8 cellular contexts compared by ENCODE assay signal in genomic region chr16:2150418-2151187, GRCh38. TPM values are rescaled to one million over a fixed set of nuclear protein-coding genes. Genes with fewer than 3 reads are reported as not detected.
DNase-seq lines count a peak whose midpoint lies in the region; ATAC-seq and TF ChIP-seq lines count a peak whose summit lies in the region.

No MANE protein-coding gene starts in this region.

- peaks cover 0 to 8% (median 2%) of the 10 kb centered on the region in 4 donors for H3K36me3 ChIP-seq in sigmoid colon

- no peak for TF ChIP-seq CTCF in sigmoid colon (IDR thresholded peaks at IDR 0.05)

- peaks cover 5% of the 10 kb centered on the region for H3K27me3 Mint-ChIP-seq in activated T-helper 1 cell treated with anti-CD3 and anti-CD28 coated beads, Interleukin-12 subunit alpha, Interleukin-12 subunit beta, Interleukin-2, Interleukin-4 antibody, amounts not matched to agents 30 ng/mL and 10 ng/mL and 1 ng/mL, durations not matched to agents 14 hours and 24 hours and 36 hours (ENCODE audit: insufficient read depth)
- no peaks in the 10 kb centered on the region for H3K27me3 Mint-ChIP-seq in naive thymus-derived CD8-positive, alpha-beta T cell

- H3K27ac ChIP-seq in sigmoid colon, result no peak overlapping the region

- H3K9me3 ChIP-seq in sigmoid colon, result no peaks in the 10 kb centered on the region

- TF ChIP-seq EP300 in sigmoid colon (IDR thresholded peaks at IDR 0.05), result no peak

- POLR2A ChIA-PET in naive thymus-derived CD8-positive, alpha-beta T cell (lab: Charles Lee), result interaction anchor here (0.5 to 6.0 kb wide), 7 partner anchors 11 to 263 kb away, joined by 3 to 44 read pairs (median 4); partner anchors contain the start of genes RPS2, TBL3 and ZNF598

- ATAC-seq in naive thymus-derived CD8-positive, alpha-beta T cell, result no peak
- no peak for ATAC-seq in GM19397 (IDR thresholded peaks at IDR 0.05; ENCODE audit: unreplicated experiment)
- no peak for ATAC-seq in HG03460 (IDR thresholded peaks at IDR 0.05; ENCODE audit: unreplicated experiment)

- H3K36me3 Mint-ChIP-seq in activated T-helper 1 cell treated with anti-CD3 and anti-CD28 coated beads, Interleukin-12 subunit alpha, Interleukin-12 subunit beta, Interleukin-2, Interleukin-4 antibody, amounts not matched to agents 30 ng/mL and 10 ng/mL and 1 ng/mL, durations not matched to agents 14 hours and 24 hours and 36 hours (ENCODE audit: low read depth), result peaks cover 24% of the 10 kb centered on the region
- H3K36me3 Mint-ChIP-seq in naive thymus-derived CD8-positive, alpha-beta T cell, result peaks cover 0 to 15% (median 4%) of the 10 kb centered on the region in 3 donors

- WGBS in sigmoid colon, 2 donors, result 23 to 59% methylated on average over 18 of the region's 18 CpGs

- DNase-seq in ELR (ENCODE audit: low read depth) (peak; percentile 72), M059J (ENCODE audit: low read depth) (peak; percentile 42), sigmoid colon (no peak)
- no peak for DNase-seq in activated T-helper 1 cell treated with anti-CD3 and anti-CD28 coated beads, Interleukin-12 subunit alpha, Interleukin-12 subunit beta, Interleukin-2, Interleukin-4 antibody, amounts not matched to agents 30 ng/mL and 10 ng/mL and 1 ng/mL, durations not matched to agents 14 hours and 24 hours and 36 hours (ENCODE audit: low spot score)
- no peak for DNase-seq in naive thymus-derived CD8-positive, alpha-beta T cell
- DNase-seq in activated CD8-positive, alpha-beta memory T cell treated with anti-CD3 and anti-CD28 coated beads, Interleukin-2, amount 50 U/mL, for 48 hours, result no peak

- no peak overlapping the region for H3K27ac Mint-ChIP-seq in activated T-helper 1 cell treated with anti-CD3 and anti-CD28 coated beads, Interleukin-12 subunit alpha, Interleukin-12 subunit beta, Interleukin-2, Interleukin-4 antibody, amounts not matched to agents 30 ng/mL and 10 ng/mL and 1 ng/mL, durations not matched to agents 14 hours and 24 hours and 36 hours
- H3K27ac Mint-ChIP-seq in naive thymus-derived CD8-positive, alpha-beta T cell, result no peak overlapping the region

- H3K4me1 ChIP-seq in sigmoid colon, result peaks cover 0 to 72% (median 66%) of the 10 kb centered on the region in 4 donors

- intact Hi-C loops in activated T-helper 1 cell treated with anti-CD3 and anti-CD28 coated beads, Interleukin-12 subunit alpha, Interleukin-12 subunit beta, Interleukin-2, Interleukin-4 antibody, amounts not matched to agents 30 ng/mL and 10 ng/mL and 1 ng/mL, durations not matched to agents 14 hours and 24 hours and 36 hours (cut with micrococcal nuclease), result no loop called here
- intact Hi-C loops in sigmoid colon (cut with DNase I), result no loop called here

- H3K4me1 Mint-ChIP-seq in activated T-helper 1 cell treated with anti-CD3 and anti-CD28 coated beads, Interleukin-12 subunit alpha, Interleukin-12 subunit beta, Interleukin-2, Interleukin-4 antibody, amounts not matched to agents 30 ng/mL and 10 ng/mL and 1 ng/mL, durations not matched to agents 14 hours and 24 hours and 36 hours (ENCODE audit: low read depth), result peaks cover 10% of the 10 kb centered on the region
- H3K4me1 Mint-ChIP-seq in naive thymus-derived CD8-positive, alpha-beta T cell, result peaks cover 5 to 52% (median 45%) of the 10 kb centered on the region in 4 donors

- TF ChIP-seq POLR2A in sigmoid colon (IDR thresholded peaks at IDR 0.05), result no peak

- no peaks in the 10 kb centered on the region for H3K9me3 Mint-ChIP-seq in activated T-helper 1 cell treated with anti-CD3 and anti-CD28 coated beads, Interleukin-12 subunit alpha, Interleukin-12 subunit beta, Interleukin-2, Interleukin-4 antibody, amounts not matched to agents 30 ng/mL and 10 ng/mL and 1 ng/mL, durations not matched to agents 14 hours and 24 hours and 36 hours
- H3K9me3 Mint-ChIP-seq in naive thymus-derived CD8-positive, alpha-beta T cell, result no peaks in the 10 kb centered on the region

- H3K4me3 ChIP-seq in sigmoid colon, result no peak overlapping the region

- H3K27me3 ChIP-seq in sigmoid colon, result no peaks in the 10 kb centered on the region

- peak overlapping the region; percentile 87 for H3K4me3 Mint-ChIP-seq in activated T-helper 1 cell treated with anti-CD3 and anti-CD28 coated beads, Interleukin-12 subunit alpha, Interleukin-12 subunit beta, Interleukin-2, Interleukin-4 antibody, amounts not matched to agents 30 ng/mL and 10 ng/mL and 1 ng/mL, durations not matched to agents 14 hours and 24 hours and 36 hours
- peak overlapping the region in 8 of 10 donors; percentile 14 to 65 (median 49) for H3K4me3 Mint-ChIP-seq in naive thymus-derived CD8-positive, alpha-beta T cell

RNA-seq across cellular contexts. Expression of gene RAB26, which starts 2.2 kb away (rescaled TPM):
- total RNA-seq in M059J (2014; rRNA removed; shearing (Covaris generic)), result 2.1 and 3.8 TPM in 2 replicates
- 0.24 and 0.70 TPM in 2 replicates for total RNA-seq in activated T-helper 1 cell treated with anti-CD3 and anti-CD28 coated beads, Interleukin-12 subunit alpha, Interleukin-12 subunit beta, Interleukin-2, Interleukin-4 antibody, amounts not matched to agents 30 ng/mL and 10 ng/mL and 1 ng/mL, durations not matched to agents 14 hours and 24 hours and 36 hours
- not detected for total RNA-seq in naive thymus-derived CD8-positive, alpha-beta T cell
- 1 to 10 TPM in 1 of 3 donors, under 1 TPM in 2; 0.27 to 1.2 (median 0.94) TPM for polyA plus RNA-seq in naive thymus-derived CD8-positive, alpha-beta T cell
- total RNA-seq in sigmoid colon, result 1 to 10 TPM in 2 of 4 donors, under 1 TPM in 1, not detected in 1; 0.68 to 3.0 (median 1.8) TPM
- 10 to 100 TPM; 13.9 to 18.8 (median 16.2) TPM for polyA plus RNA-seq in sigmoid colon

RNA-seq across cellular contexts. Expression of gene TRAF7, which starts 5.0 kb away (rescaled TPM):
- 69.0 and 92.8 TPM in 2 replicates for total RNA-seq in M059J (2014; rRNA removed; shearing (Covaris generic))
- total RNA-seq in activated T-helper 1 cell treated with anti-CD3 and anti-CD28 coated beads, Interleukin-12 subunit alpha, Interleukin-12 subunit beta, Interleukin-2, Interleukin-4 antibody, amounts not matched to agents 30 ng/mL and 10 ng/mL and 1 ng/mL, durations not matched to agents 14 hours and 24 hours and 36 hours, result 70.4 and 73.1 TPM in 2 replicates
- total RNA-seq in naive thymus-derived CD8-positive, alpha-beta T cell, result 10 to 100 TPM; 32.3 to 39.5 TPM
- polyA plus RNA-seq in naive thymus-derived CD8-positive, alpha-beta T cell, result 1 to 10 TPM; 3.5 to 8.8 (median 4.3) TPM
- total RNA-seq in sigmoid colon, result 10 to 100 TPM; 30.3 to 46.3 (median 34.9) TPM
- polyA plus RNA-seq in sigmoid colon, result 10 to 100 TPM; 45.0 to 65.1 (median 63.6) TPM

RNA-seq across cellular contexts. Expression of gene PKD1, which starts 14.9 kb away (rescaled TPM):
- total RNA-seq in M059J (2014; rRNA removed; shearing (Covaris generic)), result 12.9 and 56.0 TPM in 2 replicates
- total RNA-seq in activated T-helper 1 cell treated with anti-CD3 and anti-CD28 coated beads, Interleukin-12 subunit alpha, Interleukin-12 subunit beta, Interleukin-2, Interleukin-4 antibody, amounts not matched to agents 30 ng/mL and 10 ng/mL and 1 ng/mL, durations not matched to agents 14 hours and 24 hours and 36 hours, result 92.5 and 104 TPM in 2 replicates
- 100 to 1,000 TPM; 131 to 134 TPM for total RNA-seq in naive thymus-derived CD8-positive, alpha-beta T cell
- 1 to 10 TPM; 3.5 to 9.9 (median 4.8) TPM for polyA plus RNA-seq in naive thymus-derived CD8-positive, alpha-beta T cell
- total RNA-seq in sigmoid colon, result 100 to 1,000 TPM in 2 of 4 donors, 10 to 100 TPM in 2; 81.6 to 372 (median 134) TPM
- 10 to 100 TPM; 10.6 to 61.4 (median 11.4) TPM for polyA plus RNA-seq in sigmoid colon

RNA-seq across cellular contexts. Expression of gene CASKIN1, which starts 45.8 kb away (rescaled TPM):
- not detected in 2 replicates for total RNA-seq in M059J (2014; rRNA removed; shearing (Covaris generic))
- 1.0 and 1.2 TPM in 2 replicates for total RNA-seq in activated T-helper 1 cell treated with anti-CD3 and anti-CD28 coated beads, Interleukin-12 subunit alpha, Interleukin-12 subunit beta, Interleukin-2, Interleukin-4 antibody, amounts not matched to agents 30 ng/mL and 10 ng/mL and 1 ng/mL, durations not matched to agents 14 hours and 24 hours and 36 hours
- total RNA-seq in naive thymus-derived CD8-positive, alpha-beta T cell, result under 1 TPM; 0.08 to 0.13 TPM
- polyA plus RNA-seq in naive thymus-derived CD8-positive, alpha-beta T cell, result not detected
- under 1 TPM in 3 of 4 donors, not detected in 1; 0.27 to 0.55 (median 0.36) TPM for total RNA-seq in sigmoid colon
- under 1 TPM; under 0.01 to 0.44 (median 0.23) TPM for polyA plus RNA-seq in sigmoid colon

RNA-seq across cellular contexts. Expression of gene MLST8, which starts 54.7 kb away (rescaled TPM):
- total RNA-seq in M059J (2014; rRNA removed; shearing (Covaris generic)), result 18.9 and 26.5 TPM in 2 replicates
- total RNA-seq in activated T-helper 1 cell treated with anti-CD3 and anti-CD28 coated beads, Interleukin-12 subunit alpha, Interleukin-12 subunit beta, Interleukin-2, Interleukin-4 antibody, amounts not matched to agents 30 ng/mL and 10 ng/mL and 1 ng/mL, durations not matched to agents 14 hours and 24 hours and 36 hours, result 57.0 and 61.9 TPM in 2 replicates
- total RNA-seq in naive thymus-derived CD8-positive, alpha-beta T cell, result 10 to 100 TPM; 49.3 to 53.2 TPM
- polyA plus RNA-seq in naive thymus-derived CD8-positive, alpha-beta T cell, result 10 to 100 TPM; 29.9 to 40.4 (median 30.1) TPM
- total RNA-seq in sigmoid colon, result 10 to 100 TPM; 30.6 to 48.5 (median 37.1) TPM
- polyA plus RNA-seq in sigmoid colon, result 10 to 100 TPM; 41.4 to 58.7 (median 42.0) TPM

Comparison
In these comparisons a context has a peak if more than half of its experiments do, and no peak if none do; other contexts are left out.
1. DNase-seq: peak in ELR (single experiment) and M059J (single experiment); none in activated T-helper 1 cell treated with anti-CD3 and anti-CD28 coated beads, Interleukin-12 subunit alpha, Interleukin-12 subunit beta, Interleukin-2, Interleukin-4 antibody, amounts not matched to agents 30 ng/mL and 10 ng/mL and 1 ng/mL, durations not matched to agents 14 hours and 24 hours and 36 hours (single experiment), naive thymus-derived CD8-positive, alpha-beta T cell (0 of 10), activated CD8-positive, alpha-beta memory T cell treated with anti-CD3 and anti-CD28 coated beads, Interleukin-2, amount 50 U/mL, for 48 hours (single experiment) and sigmoid colon (single experiment).